1 cellular context compared by ENCODE assay signal in the genomic region with DNA sequence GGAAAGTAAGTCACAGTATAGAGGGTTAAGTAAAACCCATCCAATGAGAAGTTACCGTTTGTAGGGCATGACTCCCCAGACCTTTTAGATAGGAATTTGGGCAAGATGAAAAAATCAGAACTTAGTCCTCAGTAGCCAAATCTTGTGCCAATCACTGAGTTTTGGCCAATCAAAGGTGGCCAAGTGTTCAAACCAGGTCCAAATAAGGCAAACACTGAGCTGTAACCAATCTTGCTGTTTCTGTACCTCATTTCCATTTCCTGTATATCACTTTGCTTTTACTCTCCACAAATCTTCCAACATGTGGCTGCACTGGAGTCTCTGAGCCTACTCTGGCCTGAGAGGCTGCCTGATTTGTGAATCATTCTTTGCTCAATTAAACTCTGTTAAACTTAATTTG.
TF ChIP-seq lines count a peak whose summit lies in the region.

No MANE protein-coding gene starts in this region.

TF ChIP-seq in GM23338, 12 proteins besides CTCF, POLR2A, EP300 and RAD21:
- TF ChIP-seq, protein P1, sequence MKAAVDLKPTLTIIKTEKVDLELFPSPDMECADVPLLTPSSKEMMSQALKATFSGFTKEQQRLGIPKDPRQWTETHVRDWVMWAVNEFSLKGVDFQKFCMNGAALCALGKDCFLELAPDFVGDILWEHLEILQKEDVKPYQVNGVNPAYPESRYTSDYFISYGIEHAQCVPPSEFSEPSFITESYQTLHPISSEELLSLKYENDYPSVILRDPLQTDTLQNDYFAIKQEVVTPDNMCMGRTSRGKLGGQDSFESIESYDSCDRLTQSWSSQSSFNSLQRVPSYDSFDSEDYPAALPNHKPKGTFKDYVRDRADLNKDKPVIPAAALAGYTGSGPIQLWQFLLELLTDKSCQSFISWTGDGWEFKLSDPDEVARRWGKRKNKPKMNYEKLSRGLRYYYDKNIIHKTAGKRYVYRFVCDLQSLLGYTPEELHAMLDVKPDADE (IDR thresholded peaks at IDR 0.05) = no peak
- no peak for TF ChIP-seq ZNF114 (CRISPR knock-in tag; IDR thresholded peaks at IDR 0.05)
- no peak for TF ChIP-seq STAT1 (IDR thresholded peaks at IDR 0.05; ENCODE audit: unreplicated experiment)
- no peak for TF ChIP-seq EZH2phosphoT487 (IDR thresholded peaks at IDR 0.05; ENCODE audit: unreplicated experiment)
- TF ChIP-seq POLR2AphosphoS5 (IDR thresholded peaks at IDR 0.05; ENCODE audit: low read depth) = no peak
- TF ChIP-seq, protein P2, sequence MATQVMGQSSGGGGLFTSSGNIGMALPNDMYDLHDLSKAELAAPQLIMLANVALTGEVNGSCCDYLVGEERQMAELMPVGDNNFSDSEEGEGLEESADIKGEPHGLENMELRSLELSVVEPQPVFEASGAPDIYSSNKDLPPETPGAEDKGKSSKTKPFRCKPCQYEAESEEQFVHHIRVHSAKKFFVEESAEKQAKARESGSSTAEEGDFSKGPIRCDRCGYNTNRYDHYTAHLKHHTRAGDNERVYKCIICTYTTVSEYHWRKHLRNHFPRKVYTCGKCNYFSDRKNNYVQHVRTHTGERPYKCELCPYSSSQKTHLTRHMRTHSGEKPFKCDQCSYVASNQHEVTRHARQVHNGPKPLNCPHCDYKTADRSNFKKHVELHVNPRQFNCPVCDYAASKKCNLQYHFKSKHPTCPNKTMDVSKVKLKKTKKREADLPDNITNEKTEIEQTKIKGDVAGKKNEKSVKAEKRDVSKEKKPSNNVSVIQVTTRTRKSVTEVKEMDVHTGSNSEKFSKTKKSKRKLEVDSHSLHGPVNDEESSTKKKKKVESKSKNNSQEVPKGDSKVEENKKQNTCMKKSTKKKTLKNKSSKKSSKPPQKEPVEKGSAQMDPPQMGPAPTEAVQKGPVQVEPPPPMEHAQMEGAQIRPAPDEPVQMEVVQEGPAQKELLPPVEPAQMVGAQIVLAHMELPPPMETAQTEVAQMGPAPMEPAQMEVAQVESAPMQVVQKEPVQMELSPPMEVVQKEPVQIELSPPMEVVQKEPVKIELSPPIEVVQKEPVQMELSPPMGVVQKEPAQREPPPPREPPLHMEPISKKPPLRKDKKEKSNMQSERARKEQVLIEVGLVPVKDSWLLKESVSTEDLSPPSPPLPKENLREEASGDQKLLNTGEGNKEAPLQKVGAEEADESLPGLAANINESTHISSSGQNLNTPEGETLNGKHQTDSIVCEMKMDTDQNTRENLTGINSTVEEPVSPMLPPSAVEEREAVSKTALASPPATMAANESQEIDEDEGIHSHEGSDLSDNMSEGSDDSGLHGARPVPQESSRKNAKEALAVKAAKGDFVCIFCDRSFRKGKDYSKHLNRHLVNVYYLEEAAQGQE (IDR thresholded peaks at IDR 0.05; ENCODE audit: unreplicated experiment) = no peak
- TF ChIP-seq, protein P3, sequence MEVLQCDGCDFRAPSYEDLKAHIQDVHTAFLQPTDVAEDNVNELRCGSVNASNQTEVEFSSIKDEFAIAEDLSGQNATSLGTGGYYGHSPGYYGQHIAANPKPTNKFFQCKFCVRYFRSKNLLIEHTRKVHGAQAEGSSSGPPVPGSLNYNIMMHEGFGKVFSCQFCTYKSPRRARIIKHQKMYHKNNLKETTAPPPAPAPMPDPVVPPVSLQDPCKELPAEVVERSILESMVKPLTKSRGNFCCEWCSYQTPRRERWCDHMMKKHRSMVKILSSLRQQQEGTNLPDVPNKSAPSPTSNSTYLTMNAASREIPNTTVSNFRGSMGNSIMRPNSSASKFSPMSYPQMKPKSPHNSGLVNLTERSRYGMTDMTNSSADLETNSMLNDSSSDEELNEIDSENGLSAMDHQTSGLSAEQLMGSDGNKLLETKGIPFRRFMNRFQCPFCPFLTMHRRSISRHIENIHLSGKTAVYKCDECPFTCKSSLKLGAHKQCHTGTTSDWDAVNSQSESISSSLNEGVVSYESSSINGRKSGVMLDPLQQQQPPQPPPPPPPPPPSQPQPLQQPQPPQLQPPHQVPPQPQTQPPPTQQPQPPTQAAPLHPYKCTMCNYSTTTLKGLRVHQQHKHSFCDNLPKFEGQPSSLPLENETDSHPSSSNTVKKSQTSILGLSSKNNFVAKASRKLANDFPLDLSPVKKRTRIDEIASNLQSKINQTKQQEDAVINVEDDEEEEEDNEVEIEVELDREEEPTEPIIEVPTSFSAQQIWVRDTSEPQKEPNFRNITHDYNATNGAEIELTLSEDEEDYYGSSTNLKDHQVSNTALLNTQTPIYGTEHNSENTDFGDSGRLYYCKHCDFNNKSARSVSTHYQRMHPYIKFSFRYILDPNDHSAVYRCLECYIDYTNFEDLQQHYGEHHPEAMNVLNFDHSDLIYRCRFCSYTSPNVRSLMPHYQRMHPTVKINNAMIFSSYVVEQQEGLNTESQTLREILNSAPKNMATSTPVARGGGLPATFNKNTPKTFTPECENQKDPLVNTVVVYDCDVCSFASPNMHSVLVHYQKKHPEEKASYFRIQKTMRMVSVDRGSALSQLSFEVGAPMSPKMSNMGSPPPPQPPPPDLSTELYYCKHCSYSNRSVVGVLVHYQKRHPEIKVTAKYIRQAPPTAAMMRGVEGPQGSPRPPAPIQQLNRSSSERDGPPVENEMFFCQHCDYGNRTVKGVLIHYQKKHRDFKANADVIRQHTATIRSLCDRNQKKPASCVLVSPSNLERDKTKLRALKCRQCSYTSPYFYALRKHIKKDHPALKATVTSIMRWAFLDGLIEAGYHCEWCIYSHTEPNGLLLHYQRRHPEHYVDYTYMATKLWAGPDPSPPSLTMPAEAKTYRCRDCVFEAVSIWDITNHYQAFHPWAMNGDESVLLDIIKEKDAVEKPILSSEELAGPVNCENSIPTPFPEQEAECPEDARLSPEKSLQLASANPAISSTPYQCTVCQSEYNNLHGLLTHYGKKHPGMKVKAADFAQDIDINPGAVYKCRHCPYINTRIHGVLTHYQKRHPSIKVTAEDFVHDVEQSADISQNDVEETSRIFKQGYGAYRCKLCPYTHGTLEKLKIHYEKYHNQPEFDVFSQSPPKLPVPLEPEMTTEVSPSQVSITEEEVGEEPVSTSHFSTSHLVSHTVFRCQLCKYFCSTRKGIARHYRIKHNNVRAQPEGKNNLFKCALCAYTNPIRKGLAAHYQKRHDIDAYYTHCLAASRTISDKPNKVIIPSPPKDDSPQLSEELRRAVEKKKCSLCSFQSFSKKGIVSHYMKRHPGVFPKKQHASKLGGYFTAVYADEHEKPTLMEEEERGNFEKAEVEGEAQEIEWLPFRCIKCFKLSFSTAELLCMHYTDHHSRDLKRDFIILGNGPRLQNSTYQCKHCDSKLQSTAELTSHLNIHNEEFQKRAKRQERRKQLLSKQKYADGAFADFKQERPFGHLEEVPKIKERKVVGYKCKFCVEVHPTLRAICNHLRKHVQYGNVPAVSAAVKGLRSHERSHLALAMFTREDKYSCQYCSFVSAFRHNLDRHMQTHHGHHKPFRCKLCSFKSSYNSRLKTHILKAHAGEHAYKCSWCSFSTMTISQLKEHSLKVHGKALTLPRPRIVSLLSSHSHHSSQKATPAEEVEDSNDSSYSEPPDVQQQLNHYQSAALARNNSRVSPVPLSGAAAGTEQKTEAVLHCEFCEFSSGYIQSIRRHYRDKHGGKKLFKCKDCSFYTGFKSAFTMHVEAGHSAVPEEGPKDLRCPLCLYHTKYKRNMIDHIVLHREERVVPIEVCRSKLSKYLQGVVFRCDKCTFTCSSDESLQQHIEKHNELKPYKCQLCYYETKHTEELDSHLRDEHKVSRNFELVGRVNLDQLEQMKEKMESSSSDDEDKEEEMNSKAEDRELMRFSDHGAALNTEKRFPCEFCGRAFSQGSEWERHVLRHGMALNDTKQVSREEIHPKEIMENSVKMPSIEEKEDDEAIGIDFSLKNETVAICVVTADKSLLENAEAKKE (CRISPR knock-in tag; IDR thresholded peaks at IDR 0.05) = no peak
- TF ChIP-seq NANOG (IDR thresholded peaks at IDR 0.05; ENCODE audit: borderline replicate concordance) = no peak
- no peak for TF ChIP-seq EZH2 (IDR thresholded peaks at IDR 0.05; ENCODE audit: low read depth, unreplicated experiment)
